ENCODE assay signal across 8 cellular contexts in genomic region chr3:117997201-117998049, GRCh38.
A peak's percentile ranks its signal among the peaks of the same experiment; 100 is the strongest.
DNase-seq lines count a peak whose midpoint lies in the region; ATAC-seq and TF ChIP-seq lines count a peak whose summit lies in the region.

No MANE protein-coding gene starts in this region.

- no peaks in the 10 kb centered on the region for H3K4me1 Mint-ChIP-seq in CD14-positive monocyte

- H2BK120ac ChIP-seq in mesenchymal stem cell (ENCODE audit: low read depth, low read length), result no peak overlapping the region

- H3K9me3 Mint-ChIP-seq in CD14-positive monocyte, result peaks cover 0 to 6% (median 0%) of the 10 kb centered on the region in 7 donors

- 4% methylated on average over 48 of the region's 48 CpGs for WGBS in mesenchymal stem cell

- peak overlapping the region in 1 of 2 experiments; percentile 14 for H3K23ac ChIP-seq in mesenchymal stem cell (ENCODE audit: low read length in 2 of 2)

- no peak overlapping the region for H3K4me3 Mint-ChIP-seq in CD14-positive monocyte

- H3K27me3 ChIP-seq in mesenchymal stem cell (ENCODE audit: control insufficient read depth in 1 of 2, insufficient read depth in 1 of 2, low read length in 2 of 2), result peaks cover 0 to 36% of the 10 kb centered on the region in 2 experiments

- no peaks in the 10 kb centered on the region for H3K36me3 ChIP-seq in mesenchymal stem cell (ENCODE audit: control insufficient read depth in 1 of 2, insufficient read depth in 2 of 2, low read depth in 1 of 2, low read length in 2 of 2)

- H3K9ac ChIP-seq in mesenchymal stem cell (ENCODE audit: low read length), result peak overlapping the region; percentile 31

- peak; percentile 45 for DNase-seq in CD14-positive monocyte (ENCODE audit: low spot score)
- DNase-seq in NCI-H2171 treated with DMSO at 0.1 percent for 48 hours (lab: John Stamatoyannopoulos, UW), result peak; percentile 70
- DNase-seq in activated CD4-positive, alpha-beta T cell treated with anti-CD3 and anti-CD28 coated beads for 4 hours, result peak; percentile 1 to 2
- DNase-seq in epithelial cell of esophagus (ENCODE audit: low read depth), result peak; percentile 78
- DNase-seq in mesenchymal stem cell, result peak; percentile 80
- DNase-seq in stimulated activated CD8-positive, alpha-beta memory T cell treated with anti-CD3 and anti-CD28 coated beads, Interleukin-4, amount 100 ng/mL, for 24 hours (ENCODE audit: low read depth), result peak; percentile 4

- peak; percentile 95 for ATAC-seq in GM19328 (IDR thresholded peaks at IDR 0.05; ENCODE audit: unreplicated experiment)
- ATAC-seq in HG03342 (IDR thresholded peaks at IDR 0.05; ENCODE audit: unreplicated experiment), result peak; percentile 99

- H3K27me3 Mint-ChIP-seq in CD14-positive monocyte (ENCODE audit: low read depth in 3 of 3), result peaks cover 0 to 6% (median 5%) of the 10 kb centered on the region in 3 donors

- no peak overlapping the region for H3K4ac ChIP-seq in mesenchymal stem cell (ENCODE audit: low read depth in 1 of 2, low read length in 2 of 2)

- no peak overlapping the region for H4K8ac ChIP-seq in mesenchymal stem cell (ENCODE audit: low read length)

- H2BK5ac ChIP-seq in mesenchymal stem cell (ENCODE audit: low read depth, low read length, poor library complexity, severe bottlenecking), result no peak overlapping the region

- H3K18ac ChIP-seq in mesenchymal stem cell (ENCODE audit: low read depth in 1 of 2, low read length in 2 of 2), result peak overlapping the region in 1 of 2 experiments; percentile 4

- H3K4me2 ChIP-seq in mesenchymal stem cell (ENCODE audit: low read length, poor library complexity, severe bottlenecking), result peak overlapping the region; percentile 66

- H3K14ac ChIP-seq in mesenchymal stem cell (ENCODE audit: low read length in 2 of 2), result peak overlapping the region in 1 of 2 experiments; percentile 68

- no peak overlapping the region for H2BK12ac ChIP-seq in mesenchymal stem cell (ENCODE audit: low read length in 2 of 2)

- H2AK5ac ChIP-seq in mesenchymal stem cell (ENCODE audit: low read length, severe bottlenecking), result no peak overlapping the region

- H3K27ac Mint-ChIP-seq in CD14-positive monocyte, result no peak overlapping the region

- H2BK15ac ChIP-seq in mesenchymal stem cell (ENCODE audit: low read depth, poor library complexity, severe bottlenecking), result no peak overlapping the region

- no peaks in the 10 kb centered on the region for H3K9me3 ChIP-seq in mesenchymal stem cell (ENCODE audit: control insufficient read depth, low read length)

- H3K36me3 Mint-ChIP-seq in CD14-positive monocyte, result no peaks in the 10 kb centered on the region

- H3K27ac ChIP-seq in mesenchymal stem cell (ENCODE audit: low read length, poor library complexity, severe bottlenecking), result no peak overlapping the region

- intact Hi-C loops in CD14-positive monocyte (cut with micrococcal nuclease), result loop anchor here in 1 of 2 donors (10.0 kb wide), 1 partner anchor 1223 kb away; no protein-coding TSS in a partner anchor

- TF ChIP-seq CTCF in CD14-positive monocyte (IDR thresholded peaks at IDR 0.05), result peak; percentile 81
- peak; percentile 96 for TF ChIP-seq CTCF in epithelial cell of esophagus (IDR thresholded peaks at IDR 0.05; ENCODE audit: insufficient read depth, low read depth, low read length, missing control alignments)

- no peaks in the 10 kb centered on the region for H3K79me1 ChIP-seq in mesenchymal stem cell (replicated peaks; ENCODE audit: low read length, poor library complexity, severe bottlenecking)

- no peak overlapping the region for H4K91ac ChIP-seq in mesenchymal stem cell (ENCODE audit: low read length)

- H3K4me1 ChIP-seq in mesenchymal stem cell (ENCODE audit: control insufficient read depth, insufficient read depth, low read depth, low read length), result peaks cover 9% of the 10 kb centered on the region

- peak overlapping the region; percentile 46 for H3K4me3 ChIP-seq in epithelial cell of esophagus (ENCODE audit: low read length)
- peak overlapping the region; percentile 58 to 84 for H3K4me3 ChIP-seq in mesenchymal stem cell (ENCODE audit: insufficient read depth in 1 of 2, low read depth in 1 of 2, low read length in 2 of 2)

- H2AFZ ChIP-seq in mesenchymal stem cell (ENCODE audit: low read depth, low read length), result no peak overlapping the region

Comparison
In these comparisons a context has a peak if more than half of its experiments do, and no peak if none do; other contexts are left out.
1. DNase-seq: peak in every context shown above with its lines; median percentile 80 in mesenchymal stem cell; 78 in epithelial cell of esophagus; 70 in NCI-H2171 treated with DMSO at 0.1 percent for 48 hours; 45 in CD14-positive monocyte; 4 in stimulated activated CD8-positive, alpha-beta memory T cell treated with anti-CD3 and anti-CD28 coated beads, Interleukin-4, amount 100 ng/mL, for 24 hours; 2 in activated CD4-positive, alpha-beta T cell treated with anti-CD3 and anti-CD28 coated beads for 4 hours.